1 cellular context compared by ENCODE assay signal in the genomic region with DNA sequence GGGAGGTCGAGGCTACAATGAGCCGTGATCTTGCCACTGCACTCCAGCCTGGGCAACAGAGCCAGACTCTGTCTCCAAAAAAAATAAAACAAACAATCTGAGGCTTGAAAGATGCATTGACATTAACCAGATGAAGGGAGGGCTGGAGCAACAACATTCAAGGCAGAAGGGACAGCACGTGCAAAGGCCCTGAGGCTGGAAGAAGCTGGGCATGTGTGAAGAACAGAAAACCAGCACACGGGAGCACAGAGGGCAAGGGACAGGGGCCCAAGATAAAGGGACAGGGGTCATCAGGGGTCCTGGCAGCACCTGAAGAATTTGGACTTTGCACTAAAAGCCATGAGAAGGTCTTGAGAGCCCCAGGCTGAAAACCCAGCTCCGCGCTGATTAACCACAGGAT.
TF ChIP-seq lines count a peak whose summit lies in the region.

No MANE protein-coding gene starts in this region.

TF ChIP-seq in K562, 482 proteins besides CTCF, POLR2A, EP300 and RAD21:
- TF ChIP-seq, protein P1, sequence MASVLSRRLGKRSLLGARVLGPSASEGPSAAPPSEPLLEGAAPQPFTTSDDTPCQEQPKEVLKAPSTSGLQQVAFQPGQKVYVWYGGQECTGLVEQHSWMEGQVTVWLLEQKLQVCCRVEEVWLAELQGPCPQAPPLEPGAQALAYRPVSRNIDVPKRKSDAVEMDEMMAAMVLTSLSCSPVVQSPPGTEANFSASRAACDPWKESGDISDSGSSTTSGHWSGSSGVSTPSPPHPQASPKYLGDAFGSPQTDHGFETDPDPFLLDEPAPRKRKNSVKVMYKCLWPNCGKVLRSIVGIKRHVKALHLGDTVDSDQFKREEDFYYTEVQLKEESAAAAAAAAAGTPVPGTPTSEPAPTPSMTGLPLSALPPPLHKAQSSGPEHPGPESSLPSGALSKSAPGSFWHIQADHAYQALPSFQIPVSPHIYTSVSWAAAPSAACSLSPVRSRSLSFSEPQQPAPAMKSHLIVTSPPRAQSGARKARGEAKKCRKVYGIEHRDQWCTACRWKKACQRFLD (CRISPR knock-in tag; IDR thresholded peaks at IDR 0.05), result 0 out of 2 replicates have a peak, but pooled peaks have one; percentile 20
- peak; percentile 79 for TF ChIP-seq RBM25 (IDR thresholded peaks at IDR 0.05; ENCODE audit: low read depth, low read length, severe bottlenecking)
- TF ChIP-seq BCOR (IDR thresholded peaks at IDR 0.05), result peak; percentile 53
- TF ChIP-seq, protein P2, sequence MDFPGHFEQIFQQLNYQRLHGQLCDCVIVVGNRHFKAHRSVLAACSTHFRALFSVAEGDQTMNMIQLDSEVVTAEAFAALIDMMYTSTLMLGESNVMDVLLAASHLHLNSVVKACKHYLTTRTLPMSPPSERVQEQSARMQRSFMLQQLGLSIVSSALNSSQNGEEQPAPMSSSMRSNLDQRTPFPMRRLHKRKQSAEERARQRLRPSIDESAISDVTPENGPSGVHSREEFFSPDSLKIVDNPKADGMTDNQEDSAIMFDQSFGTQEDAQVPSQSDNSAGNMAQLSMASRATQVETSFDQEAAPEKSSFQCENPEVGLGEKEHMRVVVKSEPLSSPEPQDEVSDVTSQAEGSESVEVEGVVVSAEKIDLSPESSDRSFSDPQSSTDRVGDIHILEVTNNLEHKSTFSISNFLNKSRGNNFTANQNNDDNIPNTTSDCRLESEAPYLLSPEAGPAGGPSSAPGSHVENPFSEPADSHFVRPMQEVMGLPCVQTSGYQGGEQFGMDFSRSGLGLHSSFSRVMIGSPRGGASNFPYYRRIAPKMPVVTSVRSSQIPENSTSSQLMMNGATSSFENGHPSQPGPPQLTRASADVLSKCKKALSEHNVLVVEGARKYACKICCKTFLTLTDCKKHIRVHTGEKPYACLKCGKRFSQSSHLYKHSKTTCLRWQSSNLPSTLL (IDR thresholded peaks at IDR 0.05), result no peak
- TF ChIP-seq, protein P3, sequence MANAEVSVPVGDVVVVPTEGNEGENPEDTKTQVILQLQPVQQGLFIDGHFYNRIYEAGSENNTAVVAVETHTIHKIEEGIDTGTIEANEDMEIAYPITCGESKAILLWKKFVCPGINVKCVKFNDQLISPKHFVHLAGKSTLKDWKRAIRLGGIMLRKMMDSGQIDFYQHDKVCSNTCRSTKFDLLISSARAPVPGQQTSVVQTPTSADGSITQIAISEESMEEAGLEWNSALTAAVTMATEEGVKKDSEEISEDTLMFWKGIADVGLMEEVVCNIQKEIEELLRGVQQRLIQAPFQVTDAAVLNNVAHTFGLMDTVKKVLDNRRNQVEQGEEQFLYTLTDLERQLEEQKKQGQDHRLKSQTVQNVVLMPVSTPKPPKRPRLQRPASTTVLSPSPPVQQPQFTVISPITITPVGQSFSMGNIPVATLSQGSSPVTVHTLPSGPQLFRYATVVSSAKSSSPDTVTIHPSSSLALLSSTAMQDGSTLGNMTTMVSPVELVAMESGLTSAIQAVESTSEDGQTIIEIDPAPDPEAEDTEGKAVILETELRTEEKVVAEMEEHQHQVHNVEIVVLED (CRISPR knock-in tag; IDR thresholded peaks at IDR 0.05), result no peak
- peak; percentile 32; the same call in 1 of the 2 replicates for TF ChIP-seq SMARCA5 (IDR thresholded peaks at IDR 0.05)
- TF ChIP-seq BACH1 (tag; IDR thresholded peaks at IDR 0.05), result no peak
- TF ChIP-seq ZNF121 (CRISPR knock-in tag; conservative IDR thresholded peaks at IDR 0.05), result peak; percentile 47; the same call in 1 of the 2 replicates
- TF ChIP-seq KDM1A (IDR thresholded peaks at IDR 0.05), result peak; percentile 18 to 29; a peak in 2 of 4 replicates
- TF ChIP-seq, protein P4, sequence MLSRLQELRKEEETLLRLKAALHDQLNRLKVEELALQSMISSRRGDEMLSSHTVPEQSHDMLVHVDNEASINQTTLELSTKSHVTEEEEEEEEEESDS (CRISPR knock-in tag; IDR thresholded peaks at IDR 0.05), result no peak
- TF ChIP-seq ZNF75A (CRISPR knock-in tag; IDR thresholded peaks at IDR 0.05), result no peak
- TF ChIP-seq CBX1 (IDR thresholded peaks at IDR 0.05; ENCODE audit: low read depth), result no peak
- TF ChIP-seq BRCA1 (IDR thresholded peaks at IDR 0.05), result no peak
- no peak for TF ChIP-seq BRCA1 (CRISPR knock-in tag; IDR thresholded peaks at IDR 0.05)
